In the genomic region with DNA sequence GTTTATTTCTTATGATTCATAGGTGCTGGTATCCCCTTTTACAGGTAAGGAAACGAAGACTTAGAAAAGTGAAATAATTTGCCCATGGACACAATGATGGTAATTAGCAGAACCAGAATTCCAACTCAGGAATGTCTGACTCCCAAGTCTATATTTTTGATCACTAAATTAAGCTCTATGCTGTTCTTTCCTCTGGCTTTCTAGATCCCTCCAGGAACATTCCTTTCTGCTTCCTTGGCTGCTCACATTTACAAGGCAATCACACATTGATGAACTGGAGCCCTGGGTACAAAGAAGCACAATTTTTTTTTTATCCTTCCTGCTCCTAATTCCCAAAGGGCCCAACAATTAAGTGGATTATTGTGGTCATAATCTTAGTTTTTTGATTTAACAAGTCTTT, we compare ENCODE assay signal across 14 cellular contexts.
"Had no signal": no experiment of that assay in that cellular context is flagged by ENCODE, and none has a peak within 500 bp of the region (broad histone marks: within the 10 kb centered on the region; RNA-seq: fewer than 3 reads in every experiment).

No MANE protein-coding gene starts in this region.

- H3K27ac Mint-ChIP-seq: activated naive CD4-positive, alpha-beta T cell treated with anti-CD3 and anti-CD28 coated beads, Interleukin-2, amount 50 U/mL, for 24 hours; dendritic cell treated with granulocyte-macrophage colony-stimulating factor and Interleukin-4, amounts not matched to agents 40 ng/mL and 50 ng/mL, for 4 days; endodermal cell; neural progenitor cell had no signal

- H3K4me2 ChIP-seq: neural progenitor cell had no signal

- H3K27me3 ChIP-seq: brain microvascular endothelial cell, neural progenitor cell, ovary, vagina had no signal

- H3K36me3 ChIP-seq: brain microvascular endothelial cell, left ventricle myocardium inferior, neural progenitor cell, ovary, vagina had no signal

- H3K9me3 ChIP-seq: left ventricle myocardium inferior, ovary, vagina had no signal

- H3K4me1 ChIP-seq: vagina had no signal

- H3K4me3 ChIP-seq: left ventricle myocardium inferior, neural progenitor cell, ovary, vagina had no signal

- H3K36me3 Mint-ChIP-seq: activated naive CD4-positive, alpha-beta T cell treated with anti-CD3 and anti-CD28 coated beads, Interleukin-2, amount 50 U/mL, for 24 hours had no signal

- H3K27ac ChIP-seq: brain microvascular endothelial cell, left ventricle myocardium inferior, neural progenitor cell, ovary, vagina had no signal

- H3K9me3 Mint-ChIP-seq: activated naive CD4-positive, alpha-beta T cell treated with anti-CD3 and anti-CD28 coated beads, Interleukin-2, amount 50 U/mL, for 24 hours; dendritic cell treated with granulocyte-macrophage colony-stimulating factor and Interleukin-4, amounts not matched to agents 40 ng/mL and 50 ng/mL, for 4 days had no signal

- H3K4me3 Mint-ChIP-seq: activated naive CD4-positive, alpha-beta T cell treated with anti-CD3 and anti-CD28 coated beads, Interleukin-2, amount 50 U/mL, for 24 hours; dendritic cell treated with granulocyte-macrophage colony-stimulating factor and Interleukin-4, amounts not matched to agents 40 ng/mL and 50 ng/mL, for 4 days; endodermal cell; neural progenitor cell had no signal

- H3K27me3 Mint-ChIP-seq: activated naive CD4-positive, alpha-beta T cell treated with anti-CD3 and anti-CD28 coated beads, Interleukin-2, amount 50 U/mL, for 24 hours; dendritic cell treated with granulocyte-macrophage colony-stimulating factor and Interleukin-4, amounts not matched to agents 40 ng/mL and 50 ng/mL, for 4 days had no signal

- DNase-seq: activated CD4-positive, alpha-beta T cell treated with anti-CD3 and anti-CD28 coated beads, Interleukin-2, amount 50 U/mL, for 1 hour; activated effector memory CD4-positive, alpha-beta T cell treated with Interleukin-2 at 50 U/mL for 16 hours; activated T-cell treated with anti-CD3 and anti-CD28 coated beads, Interleukin-2, amount 50 U/mL, for 1 hour; amniotic stem cell; brain microvascular endothelial cell; endodermal cell; glutamatergic neuron; left ventricle myocardium inferior; ovary; stimulated activated CD4-positive, alpha-beta T cell treated with anti-CD3 and anti-CD28 coated beads, Interleukin-4, amount 100 ng/mL, for 4 hours had no signal
